In the genomic region with DNA sequence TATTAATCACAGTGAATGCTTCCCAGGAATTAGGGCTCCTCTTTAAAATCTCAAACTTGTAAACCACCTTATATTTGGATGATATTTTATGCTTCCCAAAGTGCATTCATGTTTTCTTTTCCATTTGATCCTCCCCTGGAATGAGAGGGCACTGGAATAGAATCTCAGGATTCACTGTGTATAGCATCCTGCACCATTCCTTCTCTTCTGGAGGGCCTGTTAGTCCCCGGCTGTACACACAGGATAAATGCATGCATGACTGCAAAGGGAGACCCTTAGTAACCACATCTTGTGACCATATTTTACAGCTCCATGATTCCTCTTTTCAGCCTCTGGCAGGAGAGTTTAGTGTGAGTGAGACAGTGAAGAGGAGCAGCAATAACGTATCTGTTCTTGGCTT, we compare ENCODE assay signal across 28 cellular contexts. TPM values are rescaled to one million over a fixed set of nuclear protein-coding genes. Genes with fewer than 3 reads are reported as not detected.
DNase-seq lines count a peak whose midpoint lies in the region; ATAC-seq, FAIRE-seq and TF ChIP-seq lines count a peak whose summit lies in the region.
"Had no signal": no experiment of that assay in that cellular context is flagged by ENCODE, and none has a peak within 500 bp of the region (broad histone marks: within the 10 kb centered on the region; RNA-seq: fewer than 3 reads in every experiment).

No MANE protein-coding gene starts in this region.

- no peak overlapping the region for H3K23ac ChIP-seq in H1 (ENCODE audit: insufficient read length)

- H3K23me2 ChIP-seq in H1 (ENCODE audit: low read depth, low read length), result no peaks in the 10 kb centered on the region

- no peak overlapping the region; the same call in 1 of the 2 replicates for H2AK5ac ChIP-seq in H1 (ENCODE audit: low read depth, low read length)

- H3K4me2 ChIP-seq in SK-N-SH (no peak overlapping the region), H1 (ENCODE audit: insufficient read depth in 1 of 2, low read depth in 2 of 2, low read length in 2 of 2) (no peak overlapping the region)

- peak overlapping the region in 1 of 2 experiments; percentile 72; a peak in 2 of 4 replicates for H3K27ac ChIP-seq in SK-N-SH (ENCODE audit: low read depth in 2 of 2, low read length in 1 of 2)
- H3K27ac ChIP-seq in H1 (ENCODE audit: low read depth, low read length), result no peak overlapping the region
- H3K27ac ChIP-seq in uterus, result no peak overlapping the region
- H3K27ac ChIP-seq: HL-60, WERI-Rb-1 had no signal

- H3K9me2 ChIP-seq in SK-N-SH, result no peaks in the 10 kb centered on the region

- H3K56ac ChIP-seq in H1 (replicated peaks; ENCODE audit: insufficient read length, low read depth, low read length), result no peak overlapping the region

- no peak overlapping the region for H3K4me3 ChIP-seq in SK-N-SH (ENCODE audit: low read depth in 2 of 2, low read length in 1 of 2)
- no peak overlapping the region for H3K4me3 ChIP-seq in H1 (ENCODE audit: extremely low read depth in 1 of 4, insufficient read depth in 2 of 4, low read depth in 3 of 4, low read length in 4 of 4)
- H3K4me3 ChIP-seq in uterus, result no peak overlapping the region

- no peaks in the 10 kb centered on the region for H3K27me3 ChIP-seq in SK-N-SH (ENCODE audit: insufficient read depth)
- no peaks in the 10 kb centered on the region for H3K27me3 ChIP-seq in H1 (replicated peaks in 1 of 4; ENCODE audit: control insufficient read depth in 3 of 4, extremely low read depth in 1 of 4, insufficient read depth in 3 of 4, low read length in 3 of 4)
- no peaks in the 10 kb centered on the region for H3K27me3 ChIP-seq in uterus

- H2AFZ ChIP-seq in SK-N-SH (ENCODE audit: low read depth), result no peak overlapping the region
- no peak overlapping the region for H2AFZ ChIP-seq in H1 (ENCODE audit: low read length)

- WGBS in SK-N-SH (ENCODE audit: low lambda C conversion rate), result 11% methylated on average over 2 of the region's 2 CpGs
- 82% methylated on average over 2 of the region's 2 CpGs; no CpG with 5 or more reads in 1 of the 2 experiments for WGBS in H1 (ENCODE audit: extremely low coverage in 1 of 2, insufficient coverage in 1 of 2, insufficient read length in 1 of 2, insufficient replicate concordance in 2 of 2, low coverage in 1 of 2, low lambda C conversion rate in 2 of 2, missing lambda C conversion rate in 1 of 2), 2 experiments

- no peak overlapping the region; the same call in 1 of the 2 replicates for H2BK5ac ChIP-seq in H1 (ENCODE audit: low read depth, low read length)

- H3K79me2 ChIP-seq in SK-N-SH (ENCODE audit: insufficient read depth) (no peaks in the 10 kb centered on the region), H1 (ENCODE audit: control insufficient read depth in 1 of 2, insufficient read depth in 2 of 2, low read length in 2 of 2) (no peaks in the 10 kb centered on the region)

- H2BK120ac ChIP-seq in H1 (replicated peaks; ENCODE audit: low read depth, low read length), result no peak overlapping the region

- H3K36me3 ChIP-seq in SK-N-SH (replicated peaks in 1 of 2; ENCODE audit: control insufficient read depth in 1 of 2, insufficient read depth in 2 of 2, low read length in 1 of 2) (peaks cover 0 to 7% of the 10 kb centered on the region in 2 experiments), H1 (ENCODE audit: control insufficient read depth in 2 of 4, insufficient read depth in 4 of 4, low read length in 3 of 4) (no peaks in the 10 kb centered on the region; a peak in 1 of 8 replicates), uterus (no peaks in the 10 kb centered on the region)
- H3K36me3 ChIP-seq: WERI-Rb-1 had no signal

- peaks cover 3% of the 10 kb centered on the region for H3K36me3 Mint-ChIP-seq in nephron (ENCODE audit: low read depth)
- H3K36me3 Mint-ChIP-seq: activated CD8-positive, alpha-beta memory T cell treated with anti-CD3 and anti-CD28 coated beads, Interleukin-2, amount 10 ng/mL, durations not matched to agents 7 days and 5 days; CD4-positive, CD25-positive, alpha-beta regulatory T cell; stimulated activated memory B cell treated with anti-CD40 and anti-IgM and Interleukin-4, amounts not matched to agents 10 μg/mL and 1 μg/mL and 100 μg/mL, for 72 hours had no signal

- CTCF ChIA-PET in SK-N-SH (lab: Yijun Ruan, JAX), result no interaction called here
- CTCF ChIA-PET in H1 (lab: Charles Lee; ENCODE audit: partially characterized antibody), result interaction anchor here (0.9 kb wide), 1 partner anchor 186 kb away, joined by 3 read pairs; no protein-coding TSS in a partner anchor

- peak overlapping the region; percentile 6 to 37 (median 20) for H3K27ac Mint-ChIP-seq in nephron
- H3K27ac Mint-ChIP-seq: activated CD8-positive, alpha-beta memory T cell treated with anti-CD3 and anti-CD28 coated beads, Interleukin-2, amount 10 ng/mL, durations not matched to agents 7 days and 5 days; activated naive CD8-positive, alpha-beta T cell treated with anti-CD3 and anti-CD28 coated beads, Interleukin-2, amount 50 U/mL, for 24 hours; CD4-positive, CD25-positive, alpha-beta regulatory T cell; stimulated activated memory B cell treated with anti-CD40 and anti-IgM and Interleukin-4, amounts not matched to agents 10 μg/mL and 1 μg/mL and 100 μg/mL, for 72 hours had no signal

- peak in 1 of 2 experiments; percentile 45; a peak in 1 of 4 replicates for TF ChIP-seq EP300 in SK-N-SH (IDR thresholded peaks at IDR 0.05; ENCODE audit: borderline replicate concordance in 1 of 2, low read depth in 1 of 2, low read length in 1 of 2)
- TF ChIP-seq EP300 in H1 (IDR thresholded peaks at IDR 0.05; ENCODE audit: borderline replicate concordance in 1 of 2, low read depth in 2 of 2, low read length in 2 of 2), result no peak

- H3K79me1 ChIP-seq in H1 (ENCODE audit: low read depth, low read length), result no peaks in the 10 kb centered on the region

- no peak overlapping the region for H3K18ac ChIP-seq in H1 (ENCODE audit: extremely low read depth, low read length)

- no peaks in the 10 kb centered on the region for H3K9me3 ChIP-seq in SK-N-SH
- H3K9me3 ChIP-seq in H1 (ENCODE audit: insufficient read depth in 2 of 2, low read depth in 1 of 2, low read length in 1 of 2), result no peaks in the 10 kb centered on the region
- no peaks in the 10 kb centered on the region for H3K9me3 ChIP-seq in uterus

- H2BK20ac ChIP-seq in H1 (ENCODE audit: low read length), result no peak overlapping the region

- DNase-seq in SK-N-SH (peak; percentile 40), H1 (ENCODE audit: low read depth in 1 of 2, low spot score in 2 of 2) (no peak), superior temporal gyrus (ENCODE audit: extremely low spot score) (peak; percentile 58), uterus (no peak), NCI-H2196 (lab: John Stamatoyannopoulos, UW; ENCODE audit: unreplicated experiment) (no peak), HUDEP-2 (lab: John Stamatoyannopoulos, UW; ENCODE audit: unreplicated experiment in 76 of 76) (no peak)
- DNase-seq: activated CD4-positive, alpha-beta T cell treated with anti-CD3 and anti-CD28 coated beads, Interleukin-2, amount 50 U/mL, for 1 hour; activated CD8-positive, alpha-beta memory T cell treated with anti-CD3 and anti-CD28 coated beads, Interleukin-2, amount 10 ng/mL, durations not matched to agents 7 days and 5 days; activated naive CD8-positive, alpha-beta T cell treated with anti-CD3 and anti-CD28 coated beads, Interleukin-2, amount 50 U/mL, for 24 hours; activated T-cell treated with anti-CD3 and anti-CD28 coated beads, Interleukin-2, amount 50 U/mL, for 48 hours; CD4-positive, CD25-positive, alpha-beta regulatory T cell; GOT3; Karpas-422; mesendoderm; NCI-H1436 treated with DMSO at 0.1 percent for 48 hours; NCI-H2171; NCI-H524 treated with DMSO at 0.1 percent for 48 hours; nucleus accumbens; stimulated activated CD4-positive, alpha-beta T cell treated with anti-CD3 and anti-CD28 coated beads, Interleukin-4, amount 100 ng/mL, for 4 hours; T-helper 9 cell had no signal

- no peaks in the 10 kb centered on the region for H3F3A ChIP-seq in SK-N-SH (replicated peaks; ENCODE audit: insufficient read depth)

- H2BK15ac ChIP-seq in H1 (ENCODE audit: low read length), result 0 out of 2 replicates have a peak overlapping the region, but pooled peaks have one; percentile 26

- intact Hi-C loops in uterus (cut with DNase I; ENCODE audit: low total_unique reads), result no loop called here

- H3K4me3 Mint-ChIP-seq in nephron, result peak overlapping the region in 1 of 3 experiments; percentile 17
- H3K4me3 Mint-ChIP-seq: activated CD8-positive, alpha-beta memory T cell treated with anti-CD3 and anti-CD28 coated beads, Interleukin-2, amount 10 ng/mL, durations not matched to agents 7 days and 5 days; activated naive CD8-positive, alpha-beta T cell treated with anti-CD3 and anti-CD28 coated beads, Interleukin-2, amount 50 U/mL, for 24 hours; CD4-positive, CD25-positive, alpha-beta regulatory T cell; stimulated activated memory B cell treated with anti-CD40 and anti-IgM and Interleukin-4, amounts not matched to agents 10 μg/mL and 1 μg/mL and 100 μg/mL, for 72 hours had no signal

- no peak for ATAC-seq in SK-N-SH treated with all-trans-retinoic acid at 6 μM for 48 hours
- ATAC-seq: activated CD8-positive, alpha-beta memory T cell treated with anti-CD3 and anti-CD28 coated beads, Interleukin-2, amount 10 ng/mL, durations not matched to agents 7 days and 5 days; activated naive CD8-positive, alpha-beta T cell treated with anti-CD3 and anti-CD28 coated beads, Interleukin-2, amount 50 U/mL, for 24 hours; stimulated activated memory B cell treated with anti-CD40 and anti-IgM and Interleukin-4, amounts not matched to agents 10 μg/mL and 1 μg/mL and 100 μg/mL, for 72 hours had no signal

- POLR2A ChIA-PET in SK-N-SH (lab: Yijun Ruan, JAX), result no interaction called here
- POLR2A ChIA-PET in H1 (lab: Charles Lee; ENCODE audit: partially characterized antibody), result interaction anchor here (1.8 kb wide), 1 partner anchor 43 kb away, joined by 4 read pairs; no protein-coding TSS in a partner anchor

- TF ChIP-seq CTCF in SK-N-SH (IDR thresholded peaks at IDR 0.05) (no peak), H1 (IDR thresholded peaks at IDR 0.05; ENCODE audit: control extremely low read depth in 1 of 3, insufficient read depth in 1 of 3, low read depth in 1 of 3, low read length in 3 of 3) (no peak), nephron (IDR thresholded peaks at IDR 0.05; ENCODE audit: unreplicated experiment in 3 of 3) (no peak), uterus (IDR thresholded peaks at IDR 0.05) (no peak)

- H3K4me1 ChIP-seq in SK-N-SH (ENCODE audit: control insufficient read depth in 1 of 2, insufficient read depth in 2 of 2, low read depth in 1 of 2, low read length in 1 of 2), result peaks cover 0 to 29% of the 10 kb centered on the region in 2 experiments; a peak in 2 of 4 replicates
- H3K4me1 ChIP-seq in H1 (replicated peaks in 1 of 4; ENCODE audit: control insufficient read depth in 3 of 4, insufficient read depth in 4 of 4, low read length in 3 of 4), result peaks cover 5 to 41% (median 30%) of the 10 kb centered on the region in 4 experiments
- H3K4me1 ChIP-seq in uterus, result no peaks in the 10 kb centered on the region

- H4K20me1 ChIP-seq in SK-N-SH (ENCODE audit: insufficient read depth), result no peaks in the 10 kb centered on the region
- H4K20me1 ChIP-seq in H1 (replicated peaks in 1 of 2; ENCODE audit: control insufficient read depth in 1 of 2, insufficient read depth in 2 of 2, low read length in 2 of 2), result no peaks in the 10 kb centered on the region

- H3K27me3 Mint-ChIP-seq in nephron (ENCODE audit: low read depth), result peaks cover 4% of the 10 kb centered on the region
- H3K27me3 Mint-ChIP-seq: activated CD8-positive, alpha-beta memory T cell treated with anti-CD3 and anti-CD28 coated beads, Interleukin-2, amount 10 ng/mL, durations not matched to agents 7 days and 5 days had no signal

- H3K9me3 Mint-ChIP-seq in nephron, result no peaks in the 10 kb centered on the region
- H3K9me3 Mint-ChIP-seq: activated naive CD8-positive, alpha-beta T cell treated with anti-CD3 and anti-CD28 coated beads, Interleukin-2, amount 50 U/mL, for 24 hours; stimulated activated memory B cell treated with anti-CD40 and anti-IgM and Interleukin-4, amounts not matched to agents 10 μg/mL and 1 μg/mL and 100 μg/mL, for 72 hours had no signal

- FAIRE-seq in H1 (lab: Jason Lieb, UNC), result no peak
- FAIRE-seq: A204.1, GM12891, urothelium cell line had no signal

- H3K14ac ChIP-seq in H1 (ENCODE audit: insufficient read length), result no peak overlapping the region

- no peak overlapping the region for H4K91ac ChIP-seq in H1 (replicated peaks; ENCODE audit: insufficient read length, low read length)

- H3K4me1 Mint-ChIP-seq in nephron, result peaks cover 52% of the 10 kb centered on the region
- H3K4me1 Mint-ChIP-seq: activated CD8-positive, alpha-beta memory T cell treated with anti-CD3 and anti-CD28 coated beads, Interleukin-2, amount 10 ng/mL, durations not matched to agents 7 days and 5 days; activated naive CD8-positive, alpha-beta T cell treated with anti-CD3 and anti-CD28 coated beads, Interleukin-2, amount 50 U/mL, for 24 hours; CD4-positive, CD25-positive, alpha-beta regulatory T cell; stimulated activated memory B cell treated with anti-CD40 and anti-IgM and Interleukin-4, amounts not matched to agents 10 μg/mL and 1 μg/mL and 100 μg/mL, for 72 hours had no signal

- H4K8ac ChIP-seq in H1 (ENCODE audit: extremely low read depth, insufficient read depth, low read length), result no peak overlapping the region

- TF ChIP-seq POLR2A in H1 (IDR thresholded peaks at IDR 0.05; ENCODE audit: control extremely low read depth in 1 of 2, low read depth in 2 of 2, low read length in 2 of 2), result no peak
- no peak for TF ChIP-seq POLR2A in uterus (IDR thresholded peaks at IDR 0.05)

- H3K4ac ChIP-seq in H1 (replicated peaks; ENCODE audit: insufficient read length, low read depth, low read length), result no peak overlapping the region

- H3K9ac ChIP-seq in SK-N-SH (no peak overlapping the region), H1 (replicated peaks in 1 of 4; ENCODE audit: extremely low read depth in 1 of 4, low read depth in 3 of 4, low read length in 3 of 4) (no peak overlapping the region)

- TF ChIP-seq RAD21 in SK-N-SH (IDR thresholded peaks at IDR 0.05; ENCODE audit: low read length) (no peak), H1 (IDR thresholded peaks at IDR 0.05 in 1 of 2, conservative IDR thresholded peaks at IDR 0.05 in 1 of 2; ENCODE audit: low read depth in 2 of 2, low read length in 2 of 2) (no peak)

- no peak overlapping the region for H4K5ac ChIP-seq in H1 (ENCODE audit: insufficient read length, low read depth, low read length)

- H2BK12ac ChIP-seq in H1 (ENCODE audit: low read depth, low read length), result peak overlapping the region; percentile 40; the same call in 1 of the 2 replicates

RNA-seq across cellular contexts. Expression of gene PROX1, which starts 40.8 kb away (rescaled TPM):
- 0.25 and 0.45 TPM in 2 replicates for polyA plus RNA-seq in SK-N-SH (2012; rRNA removed)
- 0.55 and 0.71 TPM in 2 replicates for polyA plus RNA-seq in SK-N-SH (2012; cell fraction: cytosol; rRNA removed)
- polyA plus RNA-seq in SK-N-SH (2012; cell fraction: nucleus; rRNA removed), result 0.45 and 0.51 TPM in 2 replicates
- total RNA-seq in H1 (2021; fragmentation: NEBNext Ultra II Directional; extraction: Animal tissue kit (Norgen Biotek cat#: 25700)), result 1.5 and 2.0 TPM in 2 replicates
- 0.30 and 0.82 TPM in 2 replicates for polyA plus RNA-seq in H1 (2011; rRNA removed)
- polyA plus RNA-seq in H1 (2011; cell fraction: cytosol; rRNA removed), result 0.30 TPM
- polyA plus RNA-seq in H1 (2011; cell fraction: nucleus; rRNA removed), result 0.80 TPM
- 0.33 to 0.96 TPM (median 0.75 TPM) in 4 replicates for polyA plus RNA-seq in H1 (2012, experiment 1 of 2)
- 0.45 TPM for polyA plus RNA-seq in H1 (2012, experiment 2 of 2)
- polyA plus RNA-seq in H1 (2013, experiment 1 of 2), result 0.32 TPM
- 0.40 TPM for polyA plus RNA-seq in H1 (2013, experiment 2 of 2)
- 0.54 and 2.3 TPM in 2 replicates for polyA minus RNA-seq in H1 (2011; rRNA and poly(A)+ RNA removed)
- 1.0 TPM for polyA minus RNA-seq in H1 (2011; cell fraction: cytosol; rRNA and poly(A)+ RNA removed)
- 3.6 TPM for polyA minus RNA-seq in H1 (2011; cell fraction: nucleus; rRNA and poly(A)+ RNA removed)
- 1 to 10 TPM; 3.8 to 7.9 (median 4.1) TPM for total RNA-seq in uterus
- total RNA-seq: activated CD8-positive, alpha-beta memory T cell treated with anti-CD3 and anti-CD28 coated beads, Interleukin-2, amount 10 ng/mL, durations not matched to agents 7 days and 5 days; CD4-positive, CD25-positive, alpha-beta regulatory T cell had no signal
- polyA plus RNA-seq: CD4-positive, CD25-positive, alpha-beta regulatory T cell had no signal

Comparison
In these comparisons a context has a peak if more than half of its experiments do, and no peak if none do; other contexts are left out.
1. DNase-seq: peak in SK-N-SH (single experiment) and superior temporal gyrus (single experiment); none in H1 (0 of 2), uterus (0 of 2), NCI-H2196 (single experiment) and HUDEP-2 (0 of 76).